27 cellular contexts compared by ENCODE assay signal in genomic region chr2:233650981-233651380, GRCh38. TPM values are rescaled to one million over a fixed set of nuclear protein-coding genes. Genes with fewer than 3 reads are reported as not detected.
"Had no signal": no experiment of that assay in that cellular context is flagged by ENCODE, and none has a peak within 500 bp of the region (broad histone marks: within the 10 kb centered on the region; RNA-seq: fewer than 3 reads in every experiment).

No MANE protein-coding gene starts in this region.

- H3K36me3 ChIP-seq: ascending aorta, MG63 had no signal

- H3K36me3 Mint-ChIP-seq: brain had no signal

- H3K27ac ChIP-seq: ascending aorta, KMS-11 had no signal

- H3K4me1 ChIP-seq: ascending aorta had no signal

- H3K4me3 Mint-ChIP-seq: activated CD4-positive, alpha-beta memory T cell treated with anti-CD3 and anti-CD28 coated beads for 36 hours; activated naive CD8-positive, alpha-beta T cell treated with anti-CD3 and anti-CD28 coated beads, Interleukin-2, amount 50 U/mL, for 24 hours; activated T-cell treated with anti-CD3 and anti-CD28 coated beads, Interleukin-2, amount 50 U/mL, for 4 hours; brain; T-helper 17 cell; WTC11 had no signal

- DNase-seq: activated CD4-positive, alpha-beta memory T cell treated with anti-CD3 and anti-CD28 coated beads for 36 hours; activated CD4-positive, alpha-beta T cell treated with anti-CD3 and anti-CD28 coated beads for 48 hours; activated CD4-positive, CD25-positive, alpha-beta regulatory T cell treated with anti-CD3 and anti-CD28 coated beads, Interleukin-2, amount 50 U/mL, for 72 hours; activated CD8-positive, alpha-beta memory T cell treated with anti-CD3 and anti-CD28 coated beads for 24 hours; activated effector memory CD4-positive, alpha-beta T cell treated with anti-CD3 and anti-CD28 coated beads, Interleukin-2, amount 50 U/mL, for 16 hours; activated naive CD4-positive, alpha-beta T cell treated with Interleukin-2 at 50 U/mL for 16 hours; activated naive CD8-positive, alpha-beta T cell treated with anti-CD3 and anti-CD28 coated beads, Interleukin-2, amount 50 U/mL, for 24 hours; activated T-cell treated with anti-CD3 and anti-CD28 coated beads, Interleukin-2, amount 50 U/mL, for 4 hours; amniotic stem cell; MG63; MV-4-11; NCI-H1092 treated with DMSO at 0.1 percent for 48 hours; NCI-H1417 treated with DMSO at 0.1 percent for 48 hours; NCI-H1694 treated with DMSO at 0.1 percent for 48 hours; NCI-H2029 treated with DMSO at 0.1 percent for 48 hours; NCI-H510A treated with DMSO at 0.1 percent for 48 hours; NCI-H69; PC-3; SIG-M5; T-helper 17 cell; T-helper 9 cell had no signal

- H3K4me3 ChIP-seq: ascending aorta, MG63 had no signal

- H3K9me3 ChIP-seq: ascending aorta, MG63 had no signal

- H3K4me1 Mint-ChIP-seq: activated naive CD8-positive, alpha-beta T cell treated with anti-CD3 and anti-CD28 coated beads, Interleukin-2, amount 50 U/mL, for 24 hours; brain; T-helper 17 cell; WTC11 had no signal

- H3K27ac Mint-ChIP-seq: activated CD4-positive, alpha-beta memory T cell treated with anti-CD3 and anti-CD28 coated beads for 36 hours; activated naive CD4-positive, alpha-beta T cell treated with anti-CD3 and anti-CD28 coated beads, Interleukin-2, amount 50 U/mL, for 72 hours; activated naive CD8-positive, alpha-beta T cell treated with anti-CD3 and anti-CD28 coated beads, Interleukin-2, amount 50 U/mL, for 24 hours; brain; T-helper 17 cell; WTC11 had no signal

- H3K27me3 ChIP-seq: ascending aorta, MG63 had no signal

- ATAC-seq: activated naive CD4-positive, alpha-beta T cell treated with anti-CD3 and anti-CD28 coated beads, Interleukin-2, amount 50 U/mL, for 72 hours; activated naive CD8-positive, alpha-beta T cell treated with anti-CD3 and anti-CD28 coated beads, Interleukin-2, amount 50 U/mL, for 24 hours; activated T-cell treated with anti-CD3 and anti-CD28 coated beads, Interleukin-2, amount 50 U/mL, for 4 hours; PC-3; T-helper 17 cell; WTC11 had no signal

RNA-seq across cellular contexts. Expression of gene UGT1A10, which starts 14.7 kb away (rescaled TPM):
- total RNA-seq: activated CD4-positive, alpha-beta memory T cell treated with anti-CD3 and anti-CD28 coated beads for 36 hours; activated naive CD4-positive, alpha-beta T cell treated with anti-CD3 and anti-CD28 coated beads, Interleukin-2, amount 50 U/mL, for 72 hours; activated T-cell treated with anti-CD3 and anti-CD28 coated beads, Interleukin-2, amount 50 U/mL, for 4 hours; ascending aorta; cardiac septum; PC-3; T-helper 17 cell; WTC11 had no signal

RNA-seq across cellular contexts. Expression of gene UGT1A9, which starts 20.7 kb away (rescaled TPM):
- total RNA-seq: activated CD4-positive, alpha-beta memory T cell treated with anti-CD3 and anti-CD28 coated beads for 36 hours; activated naive CD4-positive, alpha-beta T cell treated with anti-CD3 and anti-CD28 coated beads, Interleukin-2, amount 50 U/mL, for 72 hours; activated T-cell treated with anti-CD3 and anti-CD28 coated beads, Interleukin-2, amount 50 U/mL, for 4 hours; ascending aorta; cardiac septum; PC-3; T-helper 17 cell; WTC11 had no signal

RNA-seq across cellular contexts. Expression of gene UGT1A7, which starts 30.7 kb away (rescaled TPM):
- total RNA-seq: activated CD4-positive, alpha-beta memory T cell treated with anti-CD3 and anti-CD28 coated beads for 36 hours; activated naive CD4-positive, alpha-beta T cell treated with anti-CD3 and anti-CD28 coated beads, Interleukin-2, amount 50 U/mL, for 72 hours; ascending aorta; cardiac septum; PC-3; T-helper 17 cell; WTC11 had no signal

RNA-seq across cellular contexts. Expression of gene UGT1A8, which starts 33.5 kb away (rescaled TPM):
- total RNA-seq: activated CD4-positive, alpha-beta memory T cell treated with anti-CD3 and anti-CD28 coated beads for 36 hours; activated naive CD4-positive, alpha-beta T cell treated with anti-CD3 and anti-CD28 coated beads, Interleukin-2, amount 50 U/mL, for 72 hours; activated T-cell treated with anti-CD3 and anti-CD28 coated beads, Interleukin-2, amount 50 U/mL, for 4 hours; ascending aorta; cardiac septum; PC-3; T-helper 17 cell had no signal

RNA-seq across cellular contexts. Expression of gene UGT1A6, which starts 41.7 kb away (rescaled TPM):
- total RNA-seq: activated CD4-positive, alpha-beta memory T cell treated with anti-CD3 and anti-CD28 coated beads for 36 hours; activated naive CD4-positive, alpha-beta T cell treated with anti-CD3 and anti-CD28 coated beads, Interleukin-2, amount 50 U/mL, for 72 hours; cardiac septum; T-helper 17 cell; WTC11 had no signal
